ENCODE assay signal across 3 cellular contexts in the genomic region with DNA sequence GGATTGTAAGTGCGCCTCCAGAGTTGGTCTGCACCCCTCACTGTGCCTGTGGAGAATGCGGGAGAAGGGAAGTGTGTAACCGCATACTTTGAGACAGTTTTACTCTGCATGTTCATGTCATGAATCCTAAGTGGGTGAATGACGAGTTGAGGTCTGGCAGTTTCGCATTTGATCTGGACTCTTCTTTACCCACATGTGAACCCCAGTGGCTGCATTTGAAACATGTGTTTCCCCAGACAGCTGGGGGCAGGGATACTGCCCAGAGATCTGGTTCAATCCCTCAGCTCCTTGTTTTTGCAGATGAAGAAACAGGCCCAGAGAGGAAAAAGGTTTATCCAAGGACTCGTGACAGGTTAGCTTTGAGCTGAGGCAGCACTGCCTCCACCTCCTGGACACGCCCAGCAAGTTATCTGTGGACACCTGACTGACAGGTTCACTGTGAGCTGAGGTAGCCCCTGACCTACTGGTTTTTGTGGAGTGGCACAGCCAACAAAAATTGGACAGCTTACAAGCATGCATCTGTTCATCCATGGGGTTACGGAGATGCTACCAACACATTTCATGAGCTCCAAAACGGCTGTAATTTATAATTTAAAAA.
TF ChIP-seq lines count a peak whose summit lies in the region.

No MANE protein-coding gene starts in this region.

TF ChIP-seq in GM12891, 5 proteins besides CTCF, POLR2A, EP300 and RAD21 (continued from another document):
- no peak for TF ChIP-seq POLR2AphosphoS5 (IDR thresholded peaks at IDR 0.05; ENCODE audit: low read depth, low read length)
- no peak for TF ChIP-seq TAF1 (IDR thresholded peaks at IDR 0.05; ENCODE audit: low read depth, low read length)
- no peak for TF ChIP-seq PAX5 (IDR thresholded peaks at IDR 0.05; ENCODE audit: insufficient read depth, low read length, severe bottlenecking)
- peak; percentile 56 for TF ChIP-seq SPI1 (IDR thresholded peaks at IDR 0.05; ENCODE audit: low read depth, low read length)

TF ChIP-seq in HepG2, 621 proteins besides CTCF, POLR2A, EP300 and RAD21 (continued from another document):
- TF ChIP-seq SOX6 (IDR thresholded peaks at IDR 0.05) (no peak), SOX6 (CRISPR knock-in tag; IDR thresholded peaks at IDR 0.05) (no peak), IKZF4 (CRISPR knock-in tag; IDR thresholded peaks at IDR 0.05; ENCODE audit: borderline replicate concordance, low read depth, not compliant biosample characterization) (no peak), FIP1L1 (IDR thresholded peaks at IDR 0.05; ENCODE audit: borderline replicate concordance, insufficient read depth, low read depth, low read length) (no peak), MNT (IDR thresholded peaks at IDR 0.05) (0 out of 2 replicates have a peak, but pooled peaks have one; percentile 22)
- TF ChIP-seq, protein P1, sequence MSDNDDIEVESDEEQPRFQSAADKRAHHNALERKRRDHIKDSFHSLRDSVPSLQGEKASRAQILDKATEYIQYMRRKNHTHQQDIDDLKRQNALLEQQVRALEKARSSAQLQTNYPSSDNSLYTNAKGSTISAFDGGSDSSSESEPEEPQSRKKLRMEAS (IDR thresholded peaks at IDR 0.05) = no peak
TF ChIP-seq in HepG2: peak in this region for 1.

TF ChIP-seq in HEK293T, 16 proteins besides CTCF, POLR2A, EP300 and RAD21 (continued from another document):
- TF ChIP-seq FOXM1 (IDR thresholded peaks at IDR 0.05; ENCODE audit: borderline replicate concordance) = no peak
- no peak for TF ChIP-seq ZNF384 (IDR thresholded peaks at IDR 0.05)
- TF ChIP-seq ARNT (IDR thresholded peaks at IDR 0.05) = no peak
